17 cellular contexts compared by ENCODE assay signal in the genomic region with DNA sequence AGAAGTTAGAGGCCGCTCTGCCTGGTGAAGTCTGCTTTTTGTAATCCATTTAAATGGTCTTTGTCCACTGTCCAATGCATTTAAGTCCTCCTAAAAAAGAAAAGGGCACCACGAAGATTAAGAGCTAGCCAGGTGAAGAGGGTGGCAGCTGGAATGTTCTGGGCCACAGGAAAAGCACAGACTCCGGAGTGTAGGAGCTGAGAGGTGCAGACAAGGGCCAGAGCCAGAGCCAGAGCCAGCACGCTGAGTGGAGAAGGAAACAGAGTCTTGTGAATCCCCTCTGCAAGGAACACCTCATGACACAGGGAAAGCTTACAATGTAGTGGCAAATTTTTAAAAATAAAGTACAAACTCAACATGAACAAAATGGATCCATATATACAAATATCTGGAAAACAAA.
A peak's percentile ranks its signal among the peaks of the same experiment; 100 is the strongest.
DNase-seq lines count a peak whose midpoint lies in the region; ATAC-seq and TF ChIP-seq lines count a peak whose summit lies in the region.
"Had no signal": no experiment of that assay in that cellular context is flagged by ENCODE, and none has a peak within 500 bp of the region (broad histone marks: within the 10 kb centered on the region; RNA-seq: fewer than 3 reads in every experiment).

No MANE protein-coding gene starts in this region.

- ATAC-seq in left ventricle myocardium superior, result peak; percentile 45
- ATAC-seq in sciatic nerve, result no peak
- ATAC-seq: CD8-positive, alpha-beta T cell; GM12878; HCT116 had no signal

- intact Hi-C loops in left ventricle myocardium superior (cut with micrococcal nuclease) (no loop called here), cardiac septum (cut with DNase I) (no loop called here), sciatic nerve (cut with DNase I) (no loop called here)

- H3K9me3 Mint-ChIP-seq in osteocyte (ENCODE audit: unreplicated experiment), result no peaks in the 10 kb centered on the region
- H3K9me3 Mint-ChIP-seq: CD8-positive, alpha-beta T cell had no signal

- no peak for DNase-seq in left ventricle myocardium superior
- no peak for DNase-seq in cardiac septum (ENCODE audit: low spot score)
- peak; percentile 58 for DNase-seq in islet precursor cell
- no peak for DNase-seq in osteocyte (ENCODE audit: extremely low spot score, unreplicated experiment)
- no peak for DNase-seq in NCI-H2196 treated with DMSO at 0.1 percent for 48 hours (lab: John Stamatoyannopoulos, UW; ENCODE audit: unreplicated experiment)
- no peak for DNase-seq in NCI-H2029 (lab: John Stamatoyannopoulos, UW)
- no peak for DNase-seq in sciatic nerve (ENCODE audit: low spot score)
- DNase-seq in HuH-7 (ENCODE audit: low spot score), result no peak
- DNase-seq: CD8-positive, alpha-beta T cell; DMS79 treated with DMSO at 0.1 percent for 48 hours; KBM-7; NCI-H1048; NCI-H1436 treated with DMSO at 0.1 percent for 48 hours; NCI-H2081; SHP77 treated with DMSO at 0.1 percent for 48 hours had no signal

- H3K27ac Mint-ChIP-seq in osteocyte (ENCODE audit: unreplicated experiment), result peak overlapping the region; percentile 91
- H3K27ac Mint-ChIP-seq: CD8-positive, alpha-beta T cell had no signal

- H3K4me1 Mint-ChIP-seq in osteocyte (ENCODE audit: unreplicated experiment), result peaks cover 74% of the 10 kb centered on the region

- no peak overlapping the region for H3K4me3 Mint-ChIP-seq in osteocyte (ENCODE audit: unreplicated experiment)
- H3K4me3 Mint-ChIP-seq: CD8-positive, alpha-beta T cell had no signal

- TF ChIP-seq CTCF in osteocyte (IDR thresholded peaks at IDR 0.05), result no peak

- no peaks in the 10 kb centered on the region for H3K27me3 Mint-ChIP-seq in osteocyte (ENCODE audit: unreplicated experiment)

- peaks cover 8% of the 10 kb centered on the region for H3K36me3 Mint-ChIP-seq in osteocyte (ENCODE audit: unreplicated experiment)
